In genomic region chr9:111731916-111732315, GRCh38 we compare ENCODE assay signal across 23 cellular contexts.
DNase-seq lines count a peak whose midpoint lies in the region; ATAC-seq, FAIRE-seq and TF ChIP-seq lines count a peak whose summit lies in the region.
"Had no signal": no experiment of that assay in that cellular context is flagged by ENCODE, and none has a peak within 500 bp of the region (broad histone marks: within the 10 kb centered on the region; RNA-seq: fewer than 3 reads in every experiment).

No MANE protein-coding gene starts in this region.

- H3K27me3 ChIP-seq in bronchial epithelial cell (ENCODE audit: control insufficient read depth, insufficient read depth, low read length), result no peaks in the 10 kb centered on the region
- H3K27me3 ChIP-seq: cardiac muscle cell, gastrocnemius medialis, suprapubic skin had no signal

- intact Hi-C loops in left ventricle myocardium superior (cut with micrococcal nuclease), result no loop called here

- ATAC-seq in left ventricle myocardium superior (no peak), HG03432 (IDR thresholded peaks at IDR 0.05; ENCODE audit: unreplicated experiment) (no peak)
- ATAC-seq: activated CD4-positive, CD25-positive, alpha-beta regulatory T cell treated with anti-CD3 and anti-CD28 coated beads, Interleukin-2, amount 50 U/mL, for 24 hours; activated CD8-positive, alpha-beta T cell treated with anti-CD3 and anti-CD28 coated beads, Interleukin-2, amount 10 ng/mL, durations not matched to agents 7 days and 5 days; gastrocnemius medialis; GM23338; stimulated activated memory B cell treated with anti-CD40 and anti-IgM and Interleukin-4, amounts not matched to agents 10 μg/mL and 1 μg/mL and 100 μg/mL, for 72 hours had no signal

- H3K4me3 ChIP-seq in bronchial epithelial cell (ENCODE audit: low read depth, low read length), result no peak overlapping the region
- H3K4me3 ChIP-seq: cardiac muscle cell, gastrocnemius medialis, GM23338, suprapubic skin had no signal

- no peak for FAIRE-seq in bronchial epithelial cell (lab: Jason Lieb, UNC)
- FAIRE-seq: small intestine had no signal

- TF ChIP-seq CTCF in bronchial epithelial cell (IDR thresholded peaks at IDR 0.05; ENCODE audit: insufficient read depth, low read length, severe bottlenecking), result no peak

- DNase-seq in EL (peak; percentile 40), NCI-H460 (ENCODE audit: extremely low read depth, low read depth) (peak; percentile 8), bronchial epithelial cell (ENCODE audit: low read depth) (peak; percentile 97), glomerular visceral epithelial cell (ENCODE audit: extremely low spot score) (peak; percentile 4), left ventricle myocardium superior (no peak), GM03348 (ENCODE audit: low spot score) (no peak), NCI-H2107 (lab: John Stamatoyannopoulos, UW) (no peak)
- DNase-seq: activated CD8-positive, alpha-beta T cell treated with anti-CD3 and anti-CD28 coated beads, Interleukin-2, amount 10 ng/mL, durations not matched to agents 7 days and 5 days; activated gamma-delta T cell; Calu3; gastrocnemius medialis; islet precursor cell; NCI-H1436; NCI-H2171 treated with DMSO at 0.1 percent for 48 hours; NCI-H69; stimulated activated CD4-positive, alpha-beta T cell treated with anti-CD3 and anti-CD28 coated beads, Interleukin-2, amount 100 ng/mL, for 24 hours had no signal

- no peaks in the 10 kb centered on the region for H3K36me3 ChIP-seq in bronchial epithelial cell (ENCODE audit: control insufficient read depth, insufficient read depth, low read length)
- H3K36me3 ChIP-seq: cardiac muscle cell, gastrocnemius medialis, suprapubic skin had no signal

Comparison
In these comparisons a context has a peak if more than half of its experiments do, and no peak if none do; other contexts are left out.
1. DNase-seq: peak in EL (single experiment), NCI-H460 (single experiment), bronchial epithelial cell (single experiment) and glomerular visceral epithelial cell (single experiment); none in left ventricle myocardium superior (single experiment), GM03348 (single experiment) and NCI-H2107 (single experiment).